1 cellular context compared by ENCODE assay signal in genomic region chr20:50790651-50791277, GRCh38.
TF ChIP-seq lines count a peak whose summit lies in the region.

No MANE protein-coding gene starts in this region.

TF ChIP-seq in HEK293, 187 proteins besides CTCF, POLR2A, EP300 and RAD21 (continued from another document and continues in another):
- TF ChIP-seq ZNF654 (tag by site-specific recombination; IDR thresholded peaks at IDR 0.05; ENCODE audit: low read depth) (peak; percentile 22; the same call in 1 of the 2 replicates), ZNF239 (tag by site-specific recombination; IDR thresholded peaks at IDR 0.05) (no peak), SETDB1 (IDR thresholded peaks at IDR 0.05; ENCODE audit: insufficient read length, low read length) (no peak), ZNF558 (tag by site-specific recombination; IDR thresholded peaks at IDR 0.05) (no peak), ZNF311 (tag by site-specific recombination; IDR thresholded peaks at IDR 0.05; ENCODE audit: borderline replicate concordance) (no peak), GLIS2 (tag by site-specific recombination; IDR thresholded peaks at IDR 0.05) (peak; percentile 91), ZNF18 (tag by site-specific recombination; IDR thresholded peaks at IDR 0.05) (peak; percentile 29; the same call in 1 of the 2 replicates), ZNF302 (tag by site-specific recombination; IDR thresholded peaks at IDR 0.05; ENCODE audit: low read depth) (no peak), ZSCAN5A (tag by site-specific recombination; IDR thresholded peaks at IDR 0.05) (no peak), ZNF514 (tag by site-specific recombination; IDR thresholded peaks at IDR 0.05) (no peak), ZNF623 (tag by site-specific recombination; IDR thresholded peaks at IDR 0.05) (no peak), ZNF23 (tag by site-specific recombination; IDR thresholded peaks at IDR 0.05; ENCODE audit: borderline replicate concordance) (no peak), ZBTB20 (tag by site-specific recombination; IDR thresholded peaks at IDR 0.05) (peak; percentile 92), ZBTB17 (tag by site-specific recombination; IDR thresholded peaks at IDR 0.05) (peak; percentile 83), EGR2 (tag by site-specific recombination; IDR thresholded peaks at IDR 0.05; ENCODE audit: low read depth) (no peak), ZNF341 (tag by site-specific recombination; IDR thresholded peaks at IDR 0.05; ENCODE audit: low read depth) (no peak), ZNF791 (tag by site-specific recombination; IDR thresholded peaks at IDR 0.05) (no peak), ZNF670 (tag by site-specific recombination; IDR thresholded peaks at IDR 0.05; ENCODE audit: low read depth) (no peak), ZNF501 (tag by site-specific recombination; IDR thresholded peaks at IDR 0.05) (0 out of 2 replicates have a peak, but pooled peaks have one; percentile 50), ZNF488 (tag by site-specific recombination; IDR thresholded peaks at IDR 0.05) (no peak), ZNF596 (tag by site-specific recombination; IDR thresholded peaks at IDR 0.05) (no peak), ZNF544 (tag by site-specific recombination; IDR thresholded peaks at IDR 0.05) (no peak), ZNF510 (tag by site-specific recombination; IDR thresholded peaks at IDR 0.05; ENCODE audit: insufficient replicate concordance) (no peak), ZFHX2 (tag by site-specific recombination; conservative IDR thresholded peaks at IDR 0.05) (no peak; the same call in 1 of the 2 replicates), ZNF561 (tag by site-specific recombination; IDR thresholded peaks at IDR 0.05; ENCODE audit: borderline replicate concordance) (peak; percentile 98), ZNF837 (tag by site-specific recombination; IDR thresholded peaks at IDR 0.05) (no peak), ZNF785 (tag by site-specific recombination; IDR thresholded peaks at IDR 0.05) (no peak), ZNF223 (tag by site-specific recombination; IDR thresholded peaks at IDR 0.05) (no peak), ZBTB21 (tag by site-specific recombination; IDR thresholded peaks at IDR 0.05) (0 out of 2 replicates have a peak, but pooled peaks have one; percentile 20), ZBTB49 (tag by site-specific recombination; IDR thresholded peaks at IDR 0.05; ENCODE audit: low read depth) (no peak), ZBTB1 (tag by site-specific recombination; IDR thresholded peaks at IDR 0.05) (no peak), KLF1 (tag by site-specific recombination; IDR thresholded peaks at IDR 0.05) (peak; percentile 95), ZNF274 (IDR thresholded peaks at IDR 0.05; ENCODE audit: low read length) (no peak), ZNF274 (tag by site-specific recombination; IDR thresholded peaks at IDR 0.05; ENCODE audit: borderline replicate concordance) (no peak), ZNF549 (tag by site-specific recombination; IDR thresholded peaks at IDR 0.05) (no peak), ZNF140 (tag by site-specific recombination; IDR thresholded peaks at IDR 0.05) (no peak), ZSCAN16 (tag by site-specific recombination; IDR thresholded peaks at IDR 0.05) (no peak), ZNF146 (tag by site-specific recombination; IDR thresholded peaks at IDR 0.05) (no peak), ZNF521 (tag by site-specific recombination; IDR thresholded peaks at IDR 0.05) (no peak), ZNF184 (tag by site-specific recombination; IDR thresholded peaks at IDR 0.05) (no peak), ZNF707 (tag by site-specific recombination; IDR thresholded peaks at IDR 0.05) (no peak), MZF1 (tag by site-specific recombination; IDR thresholded peaks at IDR 0.05; ENCODE audit: borderline replicate concordance) (peak; percentile 87; the same call in 1 of the 2 replicates), ZNF335 (tag by site-specific recombination; conservative IDR thresholded peaks at IDR 0.05) (peak; percentile 84)
- TF ChIP-seq, protein P1, sequence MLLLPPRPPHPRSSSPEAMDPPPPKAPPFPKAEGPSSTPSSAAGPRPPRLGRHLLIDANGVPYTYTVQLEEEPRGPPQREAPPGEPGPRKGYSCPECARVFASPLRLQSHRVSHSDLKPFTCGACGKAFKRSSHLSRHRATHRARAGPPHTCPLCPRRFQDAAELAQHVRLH (tag by site-specific recombination; IDR thresholded peaks at IDR 0.05) = no peak
- TF ChIP-seq, protein P2, sequence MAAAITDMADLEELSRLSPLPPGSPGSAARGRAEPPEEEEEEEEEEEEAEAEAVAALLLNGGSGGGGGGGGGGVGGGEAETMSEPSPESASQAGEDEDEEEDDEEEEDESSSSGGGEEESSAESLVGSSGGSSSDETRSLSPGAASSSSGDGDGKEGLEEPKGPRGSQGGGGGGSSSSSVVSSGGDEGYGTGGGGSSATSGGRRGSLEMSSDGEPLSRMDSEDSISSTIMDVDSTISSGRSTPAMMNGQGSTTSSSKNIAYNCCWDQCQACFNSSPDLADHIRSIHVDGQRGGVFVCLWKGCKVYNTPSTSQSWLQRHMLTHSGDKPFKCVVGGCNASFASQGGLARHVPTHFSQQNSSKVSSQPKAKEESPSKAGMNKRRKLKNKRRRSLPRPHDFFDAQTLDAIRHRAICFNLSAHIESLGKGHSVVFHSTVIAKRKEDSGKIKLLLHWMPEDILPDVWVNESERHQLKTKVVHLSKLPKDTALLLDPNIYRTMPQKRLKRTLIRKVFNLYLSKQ (tag by site-specific recombination; IDR thresholded peaks at IDR 0.05; ENCODE audit: borderline replicate concordance) = no peak
- TF ChIP-seq, protein P3, sequence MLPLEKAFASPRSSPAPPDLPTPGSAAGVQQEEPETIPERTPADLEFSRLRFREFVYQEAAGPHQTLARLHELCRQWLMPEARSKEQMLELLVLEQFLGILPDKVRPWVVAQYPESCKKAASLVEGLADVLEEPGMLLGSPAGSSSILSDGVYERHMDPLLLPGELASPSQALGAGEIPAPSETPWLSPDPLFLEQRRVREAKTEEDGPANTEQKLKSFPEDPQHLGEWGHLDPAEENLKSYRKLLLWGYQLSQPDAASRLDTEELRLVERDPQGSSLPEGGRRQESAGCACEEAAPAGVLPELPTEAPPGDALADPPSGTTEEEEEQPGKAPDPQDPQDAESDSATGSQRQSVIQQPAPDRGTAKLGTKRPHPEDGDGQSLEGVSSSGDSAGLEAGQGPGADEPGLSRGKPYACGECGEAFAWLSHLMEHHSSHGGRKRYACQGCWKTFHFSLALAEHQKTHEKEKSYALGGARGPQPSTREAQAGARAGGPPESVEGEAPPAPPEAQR (tag by site-specific recombination; IDR thresholded peaks at IDR 0.05) = no peak
- TF ChIP-seq, protein P4, sequence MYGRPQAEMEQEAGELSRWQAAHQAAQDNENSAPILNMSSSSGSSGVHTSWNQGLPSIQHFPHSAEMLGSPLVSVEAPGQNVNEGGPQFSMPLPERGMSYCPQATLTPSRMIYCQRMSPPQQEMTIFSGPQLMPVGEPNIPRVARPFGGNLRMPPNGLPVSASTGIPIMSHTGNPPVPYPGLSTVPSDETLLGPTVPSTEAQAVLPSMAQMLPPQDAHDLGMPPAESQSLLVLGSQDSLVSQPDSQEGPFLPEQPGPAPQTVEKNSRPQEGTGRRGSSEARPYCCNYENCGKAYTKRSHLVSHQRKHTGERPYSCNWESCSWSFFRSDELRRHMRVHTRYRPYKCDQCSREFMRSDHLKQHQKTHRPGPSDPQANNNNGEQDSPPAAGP (tag by site-specific recombination; IDR thresholded peaks at IDR 0.05) = peak; percentile 82
- TF ChIP-seq, protein P5, sequence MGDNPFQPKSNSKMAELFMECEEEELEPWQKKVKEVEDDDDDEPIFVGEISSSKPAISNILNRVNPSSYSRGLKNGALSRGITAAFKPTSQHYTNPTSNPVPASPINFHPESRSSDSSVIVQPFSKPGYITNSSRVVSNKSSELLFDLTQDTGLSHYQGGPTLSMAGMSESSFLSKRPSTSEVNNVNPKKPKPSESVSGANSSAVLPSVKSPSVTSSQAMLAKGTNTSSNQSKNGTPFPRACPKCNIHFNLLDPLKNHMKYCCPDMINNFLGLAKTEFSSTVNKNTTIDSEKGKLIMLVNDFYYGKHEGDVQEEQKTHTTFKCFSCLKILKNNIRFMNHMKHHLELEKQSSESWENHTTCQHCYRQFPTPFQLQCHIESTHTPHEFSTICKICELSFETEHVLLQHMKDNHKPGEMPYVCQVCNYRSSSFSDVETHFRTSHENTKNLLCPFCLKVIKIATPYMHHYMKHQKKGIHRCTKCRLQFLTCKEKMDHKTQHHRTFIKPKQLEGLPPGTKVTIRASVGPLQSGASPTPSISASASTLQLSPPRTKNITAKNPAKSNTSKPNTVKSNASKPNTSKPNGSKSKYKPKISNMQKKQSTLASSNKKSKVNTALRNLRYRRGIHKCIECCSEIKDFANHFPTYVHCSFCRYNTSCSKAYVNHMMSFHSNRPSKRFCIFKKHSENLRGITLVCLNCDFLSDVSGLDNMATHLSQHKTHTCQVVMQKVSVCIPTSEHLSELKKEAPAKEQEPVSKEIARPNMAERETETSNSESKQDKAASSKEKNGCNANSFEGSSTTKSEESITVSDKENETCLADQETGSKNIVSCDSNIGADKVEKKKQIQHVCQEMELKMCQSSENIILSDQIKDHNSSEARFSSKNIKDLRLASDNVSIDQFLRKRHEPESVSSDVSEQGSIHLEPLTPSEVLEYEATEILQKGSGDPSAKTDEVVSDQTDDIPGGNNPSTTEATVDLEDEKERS (tag by site-specific recombination; IDR thresholded peaks at IDR 0.05) = 0 out of 2 replicates have a peak, but pooled peaks have one; percentile 9
- TF ChIP-seq, protein P6, sequence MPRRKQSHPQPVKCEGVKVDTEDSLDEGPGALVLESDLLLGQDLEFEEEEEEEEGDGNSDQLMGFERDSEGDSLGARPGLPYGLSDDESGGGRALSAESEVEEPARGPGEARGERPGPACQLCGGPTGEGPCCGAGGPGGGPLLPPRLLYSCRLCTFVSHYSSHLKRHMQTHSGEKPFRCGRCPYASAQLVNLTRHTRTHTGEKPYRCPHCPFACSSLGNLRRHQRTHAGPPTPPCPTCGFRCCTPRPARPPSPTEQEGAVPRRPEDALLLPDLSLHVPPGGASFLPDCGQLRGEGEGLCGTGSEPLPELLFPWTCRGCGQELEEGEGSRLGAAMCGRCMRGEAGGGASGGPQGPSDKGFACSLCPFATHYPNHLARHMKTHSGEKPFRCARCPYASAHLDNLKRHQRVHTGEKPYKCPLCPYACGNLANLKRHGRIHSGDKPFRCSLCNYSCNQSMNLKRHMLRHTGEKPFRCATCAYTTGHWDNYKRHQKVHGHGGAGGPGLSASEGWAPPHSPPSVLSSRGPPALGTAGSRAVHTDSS (tag by site-specific recombination; IDR thresholded peaks at IDR 0.05) = no peak
